ENCODE assay signal across 8 cellular contexts in genomic region chr17:16415031-16415924, GRCh38. TPM values are rescaled to one million over a fixed set of nuclear protein-coding genes. Genes with fewer than 3 reads are reported as not detected.
DNase-seq lines count a peak whose midpoint lies in the region; ATAC-seq and TF ChIP-seq lines count a peak whose summit lies in the region.

TRPV2 (plus strand) TSS chr17:16415571; CDS start chr17:16417669, 2,098 bp downstream.

- peaks cover 7 to 13% of the 10 kb centered on the region in 2 donors for H3K36me3 Mint-ChIP-seq in activated T-cell treated with anti-CD3 and anti-CD28 coated beads, Interleukin-2, amount 50 U/mL, for 72 hours (ENCODE audit: insufficient read depth in 2 of 2)

- intact Hi-C loops in Right ventricle myocardium superior (cut with DNase I) (no loop called here), sciatic nerve (cut with DNase I) (no loop called here)

- no peaks in the 10 kb centered on the region for H3K27me3 Mint-ChIP-seq in activated T-cell treated with anti-CD3 and anti-CD28 coated beads, Interleukin-2, amount 50 U/mL, for 72 hours (ENCODE audit: low read depth)

- no peak within 1 kb of the TSS for H3K4me3 ChIP-seq in AG09309 (ENCODE audit: control insufficient read depth, low read depth, low read length)

- peak; percentile 41 for ATAC-seq in GM19351 (IDR thresholded peaks at IDR 0.05; ENCODE audit: unreplicated experiment)
- peak in 1 of 2 donors; percentile 12 for ATAC-seq in activated T-cell treated with anti-CD3 and anti-CD28 coated beads, Interleukin-2, amount 50 U/mL, for 72 hours (replicated peaks in 1 of 2)
- ATAC-seq in Right ventricle myocardium superior (ENCODE audit: poor library complexity) = peak; percentile 64
- ATAC-seq in sciatic nerve = peak; percentile 36
- ATAC-seq in GM21528 (IDR thresholded peaks at IDR 0.05; ENCODE audit: low FRiP score, unreplicated experiment) = no peak
- ATAC-seq in HG02678 (IDR thresholded peaks at IDR 0.05; ENCODE audit: unreplicated experiment) = no peak

- no peaks in the 10 kb centered on the region for H3K9me3 Mint-ChIP-seq in activated T-cell treated with anti-CD3 and anti-CD28 coated beads, Interleukin-2, amount 50 U/mL, for 72 hours

- peaks cover 54% of the 10 kb centered on the region for H3K4me1 Mint-ChIP-seq in activated T-cell treated with anti-CD3 and anti-CD28 coated beads, Interleukin-2, amount 50 U/mL, for 72 hours (ENCODE audit: low read depth)

- peak; percentile 13 for TF ChIP-seq CTCF in AG09309 (IDR thresholded peaks at IDR 0.05; ENCODE audit: control insufficient read depth, insufficient read depth, low read depth, low read length, missing control alignments)

- H3K27ac Mint-ChIP-seq in activated T-cell treated with anti-CD3 and anti-CD28 coated beads, Interleukin-2, amount 50 U/mL, for 72 hours = peak within 1 kb of the TSS; percentile 92

- peak within 1 kb of the TSS; percentile 90 to 92 for H3K4me3 Mint-ChIP-seq in activated T-cell treated with anti-CD3 and anti-CD28 coated beads, Interleukin-2, amount 50 U/mL, for 72 hours

- DNase-seq in AG09309 (ENCODE audit: low read depth) (no peak), MV-4-11 (lab: John Stamatoyannopoulos, UW) (peak; percentile 40), Right ventricle myocardium superior (peak; percentile 72), sciatic nerve (ENCODE audit: low spot score) (peak; percentile 69)
- peak; percentile 59 to 62 for DNase-seq in activated T-cell treated with anti-CD3 and anti-CD28 coated beads, Interleukin-2, amount 50 U/mL, for 72 hours

RNA-seq across cellular contexts. Expression of gene TRPV2, which starts in this region (rescaled TPM):
- 10 to 100 TPM; 46.0 to 47.3 TPM for total RNA-seq in activated T-cell treated with anti-CD3 and anti-CD28 coated beads, Interleukin-2, amount 50 U/mL, for 72 hours
- total RNA-seq in Right ventricle myocardium superior (10.3 TPM), sciatic nerve (26.3 TPM)

Comparison
In these comparisons a context has a peak if more than half of its experiments do, and no peak if none do; other contexts are left out.
1. ATAC-seq: peak in GM19351 (single experiment), Right ventricle myocardium superior (single experiment) and sciatic nerve (single experiment); none in GM21528 (single experiment) and HG02678 (single experiment).